ENCODE assay signal across 25 cellular contexts in the genomic region with DNA sequence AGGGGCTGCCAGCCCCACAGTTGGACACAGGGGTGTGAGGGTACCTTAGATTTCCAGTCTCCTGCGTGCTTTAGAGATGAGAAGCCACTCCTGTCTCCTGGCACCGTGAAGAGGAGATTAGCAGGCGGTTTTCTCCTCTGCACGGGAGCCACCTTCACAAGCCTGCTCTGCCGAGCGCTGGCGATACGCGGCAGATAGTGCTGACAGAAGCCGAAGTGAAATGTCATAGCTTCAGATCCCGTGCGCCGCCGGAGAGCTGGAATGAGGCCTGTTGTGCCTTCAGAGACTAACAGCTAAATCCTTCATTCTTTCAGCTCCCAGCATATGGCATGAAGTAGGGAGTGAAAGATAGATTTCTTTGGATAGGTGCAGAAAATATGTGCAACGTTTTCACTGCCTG.
"Had no signal": no experiment of that assay in that cellular context is flagged by ENCODE, and none has a peak within 500 bp of the region (broad histone marks: within the 10 kb centered on the region; RNA-seq: fewer than 3 reads in every experiment).

No MANE protein-coding gene starts in this region.

- DNase-seq: activated CD4-positive, alpha-beta T cell treated with anti-CD3 and anti-CD28 coated beads, Interleukin-2, amount 10 ng/mL, durations not matched to agents 7 days and 5 days; activated CD4-positive, CD25-positive, alpha-beta regulatory T cell treated with anti-CD3 and anti-CD28 coated beads, Interleukin-2, amount 50 U/mL, for 72 hours; activated CD8-positive, alpha-beta memory T cell treated with anti-CD3 and anti-CD28 coated beads, Interleukin-2, amount 10 ng/mL, durations not matched to agents 7 days and 5 days; activated CD8-positive, alpha-beta T cell treated with anti-CD3 and anti-CD28 coated beads for 36 hours; activated effector memory CD4-positive, alpha-beta T cell treated with anti-CD3 and anti-CD28 coated beads, Interleukin-2, amount 50 U/mL, for 16 hours; activated naive CD4-positive, alpha-beta T cell treated with anti-CD3 and anti-CD28 coated beads, Interleukin-2, amount 10 ng/mL, durations not matched to agents 7 days and 5 days; activated T-cell treated with anti-CD3 and anti-CD28 coated beads for 4 hours; effector CD8-positive, alpha-beta T cell; erythroblast; foreskin keratinocyte; immature natural killer cell; kidney glomerular epithelial cell; psoas muscle; small intestine; stimulated activated CD4-positive, alpha-beta T cell treated with anti-CD3 and anti-CD28 coated beads, Interleukin-2, amount 100 ng/mL, for 24 hours; stomach; T-cell; transverse colon; WERI-Rb-1 had no signal

- H3K4me3 ChIP-seq: cardiac muscle cell, psoas muscle, stomach, transverse colon had no signal

- H3K9me3 ChIP-seq: psoas muscle, stomach, transverse colon had no signal

- H3K4me3 Mint-ChIP-seq: activated CD4-positive, alpha-beta T cell treated with anti-CD3 and anti-CD28 coated beads, Interleukin-2, amount 10 ng/mL, durations not matched to agents 7 days and 5 days; activated CD8-positive, alpha-beta memory T cell treated with anti-CD3 and anti-CD28 coated beads, Interleukin-2, amount 10 ng/mL, durations not matched to agents 7 days and 5 days; activated CD8-positive, alpha-beta T cell treated with anti-CD3 and anti-CD28 coated beads for 36 hours; activated naive CD4-positive, alpha-beta T cell treated with anti-CD3 and anti-CD28 coated beads, Interleukin-2, amount 10 ng/mL, durations not matched to agents 7 days and 5 days; dendritic cell treated with granulocyte-macrophage colony-stimulating factor and Interleukin-4, amounts not matched to agents 40 ng/mL and 50 ng/mL, for 4 days; immature natural killer cell; memory B cell; stimulated activated effector memory CD8-positive, alpha-beta T cell treated with anti-CD3 and anti-CD28 coated beads, Interleukin-12 subunit alpha, Interleukin-12 subunit beta, amount 100 ng/mL, for 72 hours; T-cell; T-helper 2 cell treated with Interferon-gamma antibody and Interleukin-4, amounts not matched to agents 5 μg/mL and 100 μg/mL, for 36 hours had no signal

- H3K9me3 Mint-ChIP-seq: activated CD4-positive, alpha-beta T cell treated with anti-CD3 and anti-CD28 coated beads, Interleukin-2, amount 10 ng/mL, durations not matched to agents 7 days and 5 days; activated CD8-positive, alpha-beta T cell treated with anti-CD3 and anti-CD28 coated beads for 36 hours; activated naive CD4-positive, alpha-beta T cell treated with anti-CD3 and anti-CD28 coated beads, Interleukin-2, amount 10 ng/mL, durations not matched to agents 7 days and 5 days; dendritic cell treated with granulocyte-macrophage colony-stimulating factor and Interleukin-4, amounts not matched to agents 40 ng/mL and 50 ng/mL, for 4 days; stimulated activated effector memory CD8-positive, alpha-beta T cell treated with anti-CD3 and anti-CD28 coated beads, Interleukin-12 subunit alpha, Interleukin-12 subunit beta, amount 100 ng/mL, for 72 hours; T-cell; T-helper 2 cell treated with Interferon-gamma antibody and Interleukin-4, amounts not matched to agents 5 μg/mL and 100 μg/mL, for 36 hours had no signal

- H3K27ac Mint-ChIP-seq: activated CD4-positive, alpha-beta T cell treated with anti-CD3 and anti-CD28 coated beads, Interleukin-2, amount 10 ng/mL, durations not matched to agents 7 days and 5 days; activated CD8-positive, alpha-beta memory T cell treated with anti-CD3 and anti-CD28 coated beads, Interleukin-2, amount 10 ng/mL, durations not matched to agents 7 days and 5 days; activated CD8-positive, alpha-beta T cell treated with anti-CD3 and anti-CD28 coated beads for 36 hours; activated naive CD4-positive, alpha-beta T cell treated with anti-CD3 and anti-CD28 coated beads, Interleukin-2, amount 10 ng/mL, durations not matched to agents 7 days and 5 days; dendritic cell treated with granulocyte-macrophage colony-stimulating factor and Interleukin-4, amounts not matched to agents 40 ng/mL and 50 ng/mL, for 4 days; immature natural killer cell; memory B cell; stimulated activated effector memory CD8-positive, alpha-beta T cell treated with anti-CD3 and anti-CD28 coated beads, Interleukin-12 subunit alpha, Interleukin-12 subunit beta, amount 100 ng/mL, for 72 hours; T-cell; T-helper 2 cell treated with Interferon-gamma antibody and Interleukin-4, amounts not matched to agents 5 μg/mL and 100 μg/mL, for 36 hours had no signal

- H3K36me3 Mint-ChIP-seq: activated CD8-positive, alpha-beta memory T cell treated with anti-CD3 and anti-CD28 coated beads, Interleukin-2, amount 10 ng/mL, durations not matched to agents 7 days and 5 days; activated naive CD4-positive, alpha-beta T cell treated with anti-CD3 and anti-CD28 coated beads, Interleukin-2, amount 10 ng/mL, durations not matched to agents 7 days and 5 days; immature natural killer cell; memory B cell; stimulated activated effector memory CD8-positive, alpha-beta T cell treated with anti-CD3 and anti-CD28 coated beads, Interleukin-12 subunit alpha, Interleukin-12 subunit beta, amount 100 ng/mL, for 72 hours; T-cell had no signal

- H3K27ac ChIP-seq: cardiac muscle cell, foreskin keratinocyte, psoas muscle, stomach, transverse colon, WERI-Rb-1 had no signal

- H3K4me1 ChIP-seq: foreskin keratinocyte, psoas muscle, stomach, transverse colon had no signal

- ATAC-seq: activated CD8-positive, alpha-beta memory T cell treated with anti-CD3 and anti-CD28 coated beads, Interleukin-2, amount 10 ng/mL, durations not matched to agents 7 days and 5 days; activated CD8-positive, alpha-beta T cell treated with anti-CD3 and anti-CD28 coated beads for 36 hours; foreskin keratinocyte; psoas muscle; sciatic nerve; stimulated activated effector memory CD8-positive, alpha-beta T cell treated with anti-CD3 and anti-CD28 coated beads, Interleukin-12 subunit alpha, Interleukin-12 subunit beta, amount 100 ng/mL, for 72 hours; T-cell had no signal

- H3K27me3 Mint-ChIP-seq: activated CD4-positive, alpha-beta T cell treated with anti-CD3 and anti-CD28 coated beads, Interleukin-2, amount 10 ng/mL, durations not matched to agents 7 days and 5 days; activated CD8-positive, alpha-beta memory T cell treated with anti-CD3 and anti-CD28 coated beads, Interleukin-2, amount 10 ng/mL, durations not matched to agents 7 days and 5 days; activated CD8-positive, alpha-beta T cell treated with anti-CD3 and anti-CD28 coated beads for 36 hours; activated naive CD4-positive, alpha-beta T cell treated with anti-CD3 and anti-CD28 coated beads, Interleukin-2, amount 10 ng/mL, durations not matched to agents 7 days and 5 days; dendritic cell treated with granulocyte-macrophage colony-stimulating factor and Interleukin-4, amounts not matched to agents 40 ng/mL and 50 ng/mL, for 4 days had no signal

- H3K36me3 ChIP-seq: cardiac muscle cell, stomach, transverse colon, WERI-Rb-1 had no signal

- H3K27me3 ChIP-seq: cardiac muscle cell, transverse colon had no signal

- H3K4me1 Mint-ChIP-seq: activated CD4-positive, alpha-beta T cell treated with anti-CD3 and anti-CD28 coated beads, Interleukin-2, amount 10 ng/mL, durations not matched to agents 7 days and 5 days; activated CD8-positive, alpha-beta memory T cell treated with anti-CD3 and anti-CD28 coated beads, Interleukin-2, amount 10 ng/mL, durations not matched to agents 7 days and 5 days; activated naive CD4-positive, alpha-beta T cell treated with anti-CD3 and anti-CD28 coated beads, Interleukin-2, amount 10 ng/mL, durations not matched to agents 7 days and 5 days; immature natural killer cell; memory B cell; stimulated activated effector memory CD8-positive, alpha-beta T cell treated with anti-CD3 and anti-CD28 coated beads, Interleukin-12 subunit alpha, Interleukin-12 subunit beta, amount 100 ng/mL, for 72 hours; T-cell had no signal
